ENCODE assay signal across 8 cellular contexts in genomic region chr9:114385412-114386181, GRCh38. TPM values are rescaled to one million over a fixed set of nuclear protein-coding genes. Genes with fewer than 3 reads are reported as not detected.
DNase-seq lines count a peak whose midpoint lies in the region; ATAC-seq, FAIRE-seq and TF ChIP-seq lines count a peak whose summit lies in the region.

No MANE protein-coding gene starts in this region.

- no peak overlapping the region for H2AFZ ChIP-seq in astrocyte (ENCODE audit: low read depth, low read length)

- H3K9me3 ChIP-seq in astrocyte (ENCODE audit: insufficient read depth, low read depth, low read length) (no peaks in the 10 kb centered on the region), kidney (ENCODE audit: control insufficient read depth in 1 of 2, low read length in 2 of 2) (no peaks in the 10 kb centered on the region)

- H3K4me3 Mint-ChIP-seq in astrocyte (ENCODE audit: unreplicated experiment) = peak overlapping the region; percentile 84

- H3K4me1 Mint-ChIP-seq in astrocyte (ENCODE audit: low read depth, unreplicated experiment) = peaks cover 44% of the 10 kb centered on the region

- intact Hi-C loops in kidney (cut with DNase I) = no loop called here

- CTCF ChIA-PET in AG04449 (lab: Yijun Ruan, JAX) = interaction anchor here (1.2 to 3.8 kb wide), 8 partner anchors 10 to 278 kb away, joined by 3 to 10 read pairs (median 4); no protein-coding TSS in a partner anchor

- H3K9ac ChIP-seq in astrocyte (ENCODE audit: low read length) (peak overlapping the region; percentile 50), kidney (ENCODE audit: low read length in 2 of 2) (peak overlapping the region in 1 of 2 donors; percentile 89)

- no peaks in the 10 kb centered on the region for H3K27me3 Mint-ChIP-seq in astrocyte (ENCODE audit: low read depth, unreplicated experiment)

- peak overlapping the region; percentile 98 for H3K4me2 ChIP-seq in astrocyte (ENCODE audit: low read length)

- POLR2A ChIA-PET in AG04449 (lab: Yijun Ruan, JAX) = no interaction called here

- no peaks in the 10 kb centered on the region for H3K36me3 ChIP-seq in astrocyte (ENCODE audit: insufficient read depth, low read length)
- no peaks in the 10 kb centered on the region for H3K36me3 ChIP-seq in kidney (ENCODE audit: control insufficient read depth in 1 of 2, insufficient read depth in 2 of 2, low read length in 2 of 2)

- H3K27me3 ChIP-seq in astrocyte (ENCODE audit: insufficient read depth, low read length) = no peaks in the 10 kb centered on the region

- peak; percentile 84 for ATAC-seq in GM19372 (IDR thresholded peaks at IDR 0.05; ENCODE audit: low read depth, unreplicated experiment)
- ATAC-seq in HG03521 (IDR thresholded peaks at IDR 0.05; ENCODE audit: unreplicated experiment) = peak; percentile 80

- H3K79me2 ChIP-seq in astrocyte (ENCODE audit: insufficient read depth, low read length) = peaks cover 23% of the 10 kb centered on the region

- H3K9me3 Mint-ChIP-seq in astrocyte (ENCODE audit: unreplicated experiment) = no peaks in the 10 kb centered on the region

- H3K4me3 ChIP-seq in AG04449 (ENCODE audit: low read depth, low read length) = peak overlapping the region; percentile 35
- no peak overlapping the region for H3K4me3 ChIP-seq in astrocyte (ENCODE audit: insufficient read depth, low read depth, low read length)
- peak overlapping the region in 1 of 2 donors; percentile 89 for H3K4me3 ChIP-seq in kidney (ENCODE audit: low read length in 2 of 2)

- no peaks in the 10 kb centered on the region for H3K36me3 Mint-ChIP-seq in astrocyte (ENCODE audit: low read depth, unreplicated experiment)

- TF ChIP-seq CTCF in AG04449 (IDR thresholded peaks at IDR 0.05; ENCODE audit: insufficient read depth, low read length, missing control alignments) = no peak
- no peak for TF ChIP-seq CTCF in astrocyte (IDR thresholded peaks at IDR 0.05; ENCODE audit: insufficient read depth, low read depth, low read length)
- TF ChIP-seq CTCF in kidney (IDR thresholded peaks at IDR 0.05; ENCODE audit: borderline replicate concordance, extremely low read depth, insufficient read depth) = no peak

- DNase-seq in AG04449 (ENCODE audit: low read depth, low spot score) (no peak), T1000 (lab: John Stamatoyannopoulos, UW) (peak; percentile 61), astrocyte (ENCODE audit: low read depth) (peak; percentile 86), kidney (peak; percentile 88), NCI-H1105 treated with DMSO at 0.1 percent for 48 hours (lab: John Stamatoyannopoulos, UW) (no peak)
- DNase-seq in stimulated activated CD4-positive, alpha-beta T cell treated with anti-CD3 and anti-CD28 coated beads, Interleukin-1b, Interleukin-23, amount 100 ng/mL, for 48 hours = peak; percentile 94

- FAIRE-seq in astrocyte (lab: Jason Lieb, UNC) (peak; percentile 13), kidney (lab: Jason Lieb, UNC) (no peak)

- H4K20me1 ChIP-seq in astrocyte (ENCODE audit: insufficient read depth, low read length) = peaks cover 3% of the 10 kb centered on the region

- H3K27ac Mint-ChIP-seq in astrocyte (ENCODE audit: unreplicated experiment) = peak overlapping the region; percentile 82

- peak overlapping the region; percentile 30 for H3K27ac ChIP-seq in astrocyte (ENCODE audit: low read depth, low read length)
- H3K27ac ChIP-seq in kidney (ENCODE audit: low read depth in 2 of 2, low read length in 2 of 2) = peak overlapping the region; percentile 62 to 82

- peaks cover 42% of the 10 kb centered on the region for H3K4me1 ChIP-seq in astrocyte (ENCODE audit: insufficient read depth, low read length)
- H3K4me1 ChIP-seq in kidney (ENCODE audit: control insufficient read depth in 1 of 2, insufficient read depth in 1 of 2, low read depth in 1 of 2, low read length in 2 of 2) = peaks cover 7 to 35% of the 10 kb centered on the region in 2 donors

RNA-seq across cellular contexts. Expression of gene AKNA, which starts 2.2 kb away (rescaled TPM):
- total RNA-seq in astrocyte (16.0 and 16.4 TPM in 2 replicates), kidney (52.1 TPM)
- polyA plus RNA-seq in kidney (ENCODE audit: insufficient read depth, low read depth, low replicate concordance) = 6.1 TPM

RNA-seq across cellular contexts. Expression of gene ORM2, which starts 55.9 kb away (rescaled TPM):
- total RNA-seq in astrocyte = not detected in 2 replicates
- total RNA-seq in kidney = not detected
- not detected for polyA plus RNA-seq in kidney (ENCODE audit: insufficient read depth, low read depth, low replicate concordance)

Comparison
In these comparisons a context has a peak if more than half of its experiments do, and no peak if none do; other contexts are left out.
1. DNase-seq: peak in T1000 (single experiment), astrocyte (single experiment), kidney (single experiment) and stimulated activated CD4-positive, alpha-beta T cell treated with anti-CD3 and anti-CD28 coated beads, Interleukin-1b, Interleukin-23, amount 100 ng/mL, for 48 hours (single experiment); none in AG04449 (single experiment) and NCI-H1105 treated with DMSO at 0.1 percent for 48 hours (single experiment).